In the genomic region with DNA sequence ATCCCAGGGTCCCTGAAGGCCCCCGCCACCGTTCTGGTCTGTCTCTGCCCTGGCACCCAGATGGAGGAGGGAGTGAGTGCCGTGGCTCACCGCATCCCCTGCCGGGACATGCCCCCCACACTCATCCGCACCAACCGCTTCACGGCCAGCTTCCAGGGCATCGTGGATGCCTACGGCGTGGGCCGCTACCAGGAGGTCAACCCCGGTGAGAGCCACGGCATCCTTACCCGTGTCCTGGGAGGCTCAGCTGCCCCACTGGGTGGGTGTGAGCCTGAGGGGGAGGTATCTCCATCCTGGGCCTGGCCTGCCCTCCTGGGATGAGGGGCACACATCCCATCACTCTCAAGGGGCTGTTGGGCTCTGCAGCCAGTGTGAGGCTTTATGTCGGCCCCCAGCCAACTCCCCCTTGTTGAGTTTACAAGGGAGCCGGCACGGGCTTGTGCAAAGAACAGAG, we compare ENCODE assay signal across 22 cellular contexts. TPM values are rescaled to one million over a fixed set of nuclear protein-coding genes. Genes with fewer than 3 reads are reported as not detected.
DNase-seq lines count a peak whose midpoint lies in the region; TF ChIP-seq lines count a peak whose summit lies in the region.
"Had no signal": no experiment of that assay in that cellular context is flagged by ENCODE, and none has a peak within 500 bp of the region (broad histone marks: within the 10 kb centered on the region; RNA-seq: fewer than 3 reads in every experiment).

No MANE protein-coding gene starts in this region.

- peak; percentile 11 for DNase-seq in BE2C
- peak; percentile 25 for DNase-seq in GM20000 (ENCODE audit: low spot score)
- peak; percentile 70 for DNase-seq in coronary artery (ENCODE audit: low spot score)
- peak; percentile 61 for DNase-seq in osteoblast (ENCODE audit: insufficient read length, low spot score, missing footprints)
- no peak for DNase-seq in globus pallidus (ENCODE audit: low spot score)
- DNase-seq in stimulated activated CD4-positive, alpha-beta T cell treated with anti-CD3 and anti-CD28 coated beads, Interleukin-2, amount 100 ng/mL, for 48 hours = no peak
- DNase-seq in NCI-H2029 (lab: John Stamatoyannopoulos, UW) = no peak
- no peak for DNase-seq in activated naive CD4-positive, alpha-beta T cell (lab: John Stamatoyannopoulos, UW)
- DNase-seq: CD4-positive, alpha-beta T cell; COR-L47; DMS 273 treated with DMSO at 0.1 percent for 48 hours; DND-41; GOT3; NCI-H1436 treated with DMSO at 0.1 percent for 48 hours; NCI-H1930; NCI-H524; NCI-H774; NK-92 treated with Interleukin-12 subunit alpha and Interleukin-12 subunit beta, amount 100 ng/mL, for 24 hours; SIG-M5 had no signal

- peaks cover 20% of the 10 kb centered on the region for H3K79me2 ChIP-seq in osteoblast (ENCODE audit: insufficient read depth, low read length)

- H3K4me2 ChIP-seq in osteoblast (ENCODE audit: insufficient read depth, low read length) = no peak overlapping the region
- H3K4me2 ChIP-seq: A549, KMS-11 had no signal

- no peaks in the 10 kb centered on the region for H4K20me1 ChIP-seq in osteoblast (ENCODE audit: insufficient read depth, low read length)

- H3K27ac ChIP-seq in coronary artery (no peak overlapping the region), osteoblast (ENCODE audit: low read depth, low read length) (no peak overlapping the region)
- H3K27ac ChIP-seq: A549, KMS-11, RWPE1 had no signal

- no peak for TF ChIP-seq CTCF in BE2C (IDR thresholded peaks at IDR 0.05; ENCODE audit: low read depth, low read length)
- no peak for TF ChIP-seq CTCF in GM20000 (IDR thresholded peaks at IDR 0.05; ENCODE audit: extremely low read depth, missing control alignments)
- no peak for TF ChIP-seq CTCF in coronary artery (IDR thresholded peaks at IDR 0.05)
- no peak for TF ChIP-seq CTCF in osteoblast (IDR thresholded peaks at IDR 0.05; ENCODE audit: extremely low read depth, low read depth, low read length)

- H3K4me1 ChIP-seq in BE2C (peaks cover 30% of the 10 kb centered on the region), osteoblast (ENCODE audit: insufficient read depth, low read length) (peaks cover 12% of the 10 kb centered on the region)

- no peaks in the 10 kb centered on the region for H3K27me3 ChIP-seq in BE2C
- no peaks in the 10 kb centered on the region for H3K27me3 ChIP-seq in osteoblast (ENCODE audit: insufficient read depth, low read length)

- H3K36me3 ChIP-seq in BE2C = no peaks in the 10 kb centered on the region
- peaks cover 37% of the 10 kb centered on the region for H3K36me3 ChIP-seq in osteoblast (ENCODE audit: insufficient read depth, low read length)

- H3K9me3 ChIP-seq in BE2C (no peaks in the 10 kb centered on the region), osteoblast (ENCODE audit: low read depth, low read length) (no peaks in the 10 kb centered on the region)
- H3K9me3 ChIP-seq: A549 had no signal

- H3K4me3 ChIP-seq in BE2C (ENCODE audit: low read depth, low read length) (no peak overlapping the region), coronary artery (no peak overlapping the region), osteoblast (ENCODE audit: insufficient read depth, low read length) (no peak overlapping the region)
- H3K4me3 ChIP-seq: A549 had no signal

- H2AFZ ChIP-seq in osteoblast (ENCODE audit: low read length) = no peak overlapping the region

RNA-seq across cellular contexts. Expression of gene TCIRG1, which starts 6.1 kb away (rescaled TPM):
- polyA plus RNA-seq in BE2C (2012; ENCODE audit: insufficient read depth, insufficient read length, low read depth) = 58.1 TPM
- 85.4 and 87.5 TPM in 2 replicates for total RNA-seq in osteoblast

RNA-seq across cellular contexts. Expression of gene NDUFS8, which starts 14.4 kb away (rescaled TPM):
- 610 TPM for polyA plus RNA-seq in BE2C (2012; ENCODE audit: insufficient read depth, insufficient read length, low read depth)
- total RNA-seq in osteoblast = 60.7 and 73.1 TPM in 2 replicates

RNA-seq across cellular contexts. Expression of gene ALDH3B1, which starts 34.8 kb away (rescaled TPM):
- 1.1 TPM for polyA plus RNA-seq in BE2C (2012; ENCODE audit: insufficient read depth, insufficient read length, low read depth)
- 59.5 and 63.0 TPM in 2 replicates for total RNA-seq in osteoblast

RNA-seq across cellular contexts. Expression of gene UNC93B1, which starts 41.0 kb away (rescaled TPM):
- polyA plus RNA-seq in BE2C (2012; ENCODE audit: insufficient read depth, insufficient read length, low read depth) = 2.8 TPM
- 36.5 and 39.8 TPM in 2 replicates for total RNA-seq in osteoblast

Comparison
In these comparisons a context has a peak if more than half of its experiments do, and no peak if none do; other contexts are left out.
1. DNase-seq: peak in BE2C (single experiment), GM20000 (single experiment), coronary artery (single experiment) and osteoblast (single experiment); none in globus pallidus (single experiment), stimulated activated CD4-positive, alpha-beta T cell treated with anti-CD3 and anti-CD28 coated beads, Interleukin-2, amount 100 ng/mL, for 48 hours (0 of 2), NCI-H2029 (single experiment) and activated naive CD4-positive, alpha-beta T cell (0 of 4).